In the genomic region with DNA sequence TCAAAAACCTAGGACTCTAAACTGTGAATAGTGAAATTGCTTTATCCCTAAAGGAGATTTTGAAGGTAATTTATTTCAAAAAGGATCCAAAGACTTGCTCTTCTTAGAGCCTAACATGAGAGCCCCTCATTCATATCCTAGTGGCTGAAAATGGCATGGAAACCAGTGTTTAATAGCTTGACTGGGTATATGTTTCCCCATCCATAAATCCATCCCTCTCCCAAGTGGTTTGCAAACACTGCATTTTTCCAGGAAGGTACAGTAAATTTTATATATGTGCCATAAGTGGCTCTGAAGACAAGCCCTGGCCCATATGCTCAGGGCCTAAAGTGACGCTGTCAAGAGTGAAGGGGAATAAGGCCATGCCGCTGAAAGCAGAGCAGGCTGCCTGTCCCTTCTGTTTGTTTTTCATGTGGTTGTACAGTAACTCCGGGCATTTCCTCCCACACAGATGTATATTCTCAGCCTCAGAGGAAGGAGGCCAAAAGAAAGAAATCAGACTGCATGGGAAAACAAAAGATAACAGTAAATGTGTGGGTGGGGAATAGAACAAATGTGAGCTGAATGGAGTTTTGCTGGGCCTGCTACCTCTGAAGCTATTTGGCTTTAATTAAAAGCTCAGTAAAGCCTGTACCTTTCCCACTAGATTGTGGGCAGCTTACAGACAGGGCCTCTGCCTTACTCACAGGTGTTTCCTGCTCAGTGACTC, we compare ENCODE assay signal across 9 cellular contexts.
DNase-seq lines count a peak whose midpoint lies in the region; ATAC-seq and TF ChIP-seq lines count a peak whose summit lies in the region.
"Had no signal": no experiment of that assay in that cellular context is flagged by ENCODE, and none has a peak within 500 bp of the region (broad histone marks: within the 10 kb centered on the region; RNA-seq: fewer than 3 reads in every experiment).

No MANE protein-coding gene starts in this region.

- H3K4me1 ChIP-seq in body of pancreas (peaks cover 14% of the 10 kb centered on the region), testis (peaks cover 7% of the 10 kb centered on the region)

- H3K27ac ChIP-seq in body of pancreas (peak overlapping the region in 2 of 4 donors; percentile 34 to 48), testis (no peak overlapping the region)
- H3K27ac ChIP-seq: skin epidermis had no signal

- H3K27ac Mint-ChIP-seq in osteocyte (ENCODE audit: unreplicated experiment) (peak overlapping the region; percentile 83), immature natural killer cell (peak overlapping the region in 1 of 6 donors; percentile 31)

- no peaks in the 10 kb centered on the region for H3K27me3 Mint-ChIP-seq in osteocyte (ENCODE audit: unreplicated experiment)
- H3K27me3 Mint-ChIP-seq in immature natural killer cell (ENCODE audit: low read depth in 3 of 3) = no peaks in the 10 kb centered on the region

- ATAC-seq in GM19468 (IDR thresholded peaks at IDR 0.05; ENCODE audit: extremely low read depth, unreplicated experiment) = peak; percentile 62
- peak; percentile 81 for ATAC-seq in HG03103 (IDR thresholded peaks at IDR 0.05; ENCODE audit: low read depth, unreplicated experiment)
- ATAC-seq in body of pancreas = peak; percentile 53

- TF ChIP-seq POLR2A in body of pancreas (IDR thresholded peaks at IDR 0.05) = no peak
- no peak for TF ChIP-seq POLR2A in testis (IDR thresholded peaks at IDR 0.05)

- H3K36me3 Mint-ChIP-seq in osteocyte (ENCODE audit: unreplicated experiment) (peaks cover 4% of the 10 kb centered on the region), immature natural killer cell (no peaks in the 10 kb centered on the region)

- intact Hi-C loops in body of pancreas (cut with DNase I) (no loop called here), testis (cut with DNase I; ENCODE audit: low total_unique reads) (no loop called here)

- H3K27me3 ChIP-seq in body of pancreas = peaks cover 0 to 4% of the 10 kb centered on the region in 2 donors
- no peaks in the 10 kb centered on the region for H3K27me3 ChIP-seq in testis

- H3K4me1 Mint-ChIP-seq in osteocyte (ENCODE audit: unreplicated experiment) (peaks cover 35% of the 10 kb centered on the region), immature natural killer cell (peaks cover 0 to 1% of the 10 kb centered on the region in 2 donors)

- H3K4me3 ChIP-seq in body of pancreas (no peak overlapping the region), testis (no peak overlapping the region)
- H3K4me3 ChIP-seq: skin epidermis had no signal

- 13 to 18% methylated on average over 3 of the region's 3 CpGs for WGBS in body of pancreas, 2 donors
- 27 to 30% methylated on average over 3 of the region's 3 CpGs for WGBS in testis, 2 donors

- DNase-seq in body of pancreas (peak; percentile 13 to 38 (median 22)), osteocyte (ENCODE audit: extremely low spot score, unreplicated experiment) (no peak), immature natural killer cell (no peak), GM19240 (ENCODE audit: insufficient read length, low spot score) (no peak), testis (no peak)
- no peak for DNase-seq in effector CD8-positive, alpha-beta T cell (lab: John Stamatoyannopoulos, UW)

- H3K36me3 ChIP-seq in body of pancreas (replicated peaks in 1 of 2; ENCODE audit: insufficient read depth in 1 of 2, low read depth in 2 of 2) (no peaks in the 10 kb centered on the region), testis (ENCODE audit: low read depth, missing control alignments) (no peaks in the 10 kb centered on the region)

- H3K9me3 Mint-ChIP-seq in osteocyte (ENCODE audit: unreplicated experiment) (peaks cover 2% of the 10 kb centered on the region), immature natural killer cell (peaks cover 0 to 28% (median 4%) of the 10 kb centered on the region in 6 donors)

- no peak overlapping the region for H3K4me3 Mint-ChIP-seq in osteocyte (ENCODE audit: unreplicated experiment)
- H3K4me3 Mint-ChIP-seq in immature natural killer cell = no peak overlapping the region

- TF ChIP-seq CTCF in body of pancreas (IDR thresholded peaks at IDR 0.05) (no peak), osteocyte (IDR thresholded peaks at IDR 0.05) (no peak), testis (IDR thresholded peaks at IDR 0.05) (no peak)

- H3K9me3 ChIP-seq in body of pancreas = no peaks in the 10 kb centered on the region
- no peaks in the 10 kb centered on the region for H3K9me3 ChIP-seq in testis

Comparison
In these comparisons a context has a peak if more than half of its experiments do, and no peak if none do; other contexts are left out.
1. DNase-seq: peak in body of pancreas (4 of 4); none in osteocyte (single experiment), immature natural killer cell (0 of 3), effector CD8-positive, alpha-beta T cell (single experiment), GM19240 (single experiment) and testis (single experiment).
2. Peak in every context shown above with its lines, with median percentiles within 50 percentile points of each other: ATAC-seq.